Comparison of ENCODE assay signal across 8 cellular contexts in genomic region chr19:39997595-39998216, GRCh38. TPM values are rescaled to one million over a fixed set of nuclear protein-coding genes. Genes with fewer than 3 reads are reported as not detected.
DNase-seq lines count a peak whose midpoint lies in the region; ATAC-seq, FAIRE-seq and TF ChIP-seq lines count a peak whose summit lies in the region.

No MANE protein-coding gene starts in this region.

- POLR2A ChIA-PET in RWPE1 (lab: Yijun Ruan, JAX; ENCODE audit: low non-redundant PET): no interaction called here

- no peak overlapping the region for H3K4ac ChIP-seq in trophoblast cell (ENCODE audit: low read depth, low read length)

- peak; percentile 56 for FAIRE-seq in GM12891 (lab: Jason Lieb, UNC)

- no peak overlapping the region for H2AFZ ChIP-seq in trophoblast cell (ENCODE audit: insufficient read depth, low read length, poor library complexity)

- H2BK5ac ChIP-seq in trophoblast cell (ENCODE audit: low read depth, low read length, poor library complexity): no peak overlapping the region

- ATAC-seq in HG03135 (IDR thresholded peaks at IDR 0.05; ENCODE audit: unreplicated experiment): no peak

- no peak overlapping the region for H2BK12ac ChIP-seq in trophoblast cell (ENCODE audit: low read length)

- peaks cover 8% of the 10 kb centered on the region for H3K36me3 Mint-ChIP-seq in endodermal cell (ENCODE audit: low read depth)

- H3K9me3 ChIP-seq in endodermal cell (ENCODE audit: control insufficient read depth, low read length) (peaks cover 28% of the 10 kb centered on the region), trophoblast cell (ENCODE audit: insufficient read depth, low read depth, low read length) (peaks cover 8% of the 10 kb centered on the region)

- no peak overlapping the region for H3K14ac ChIP-seq in trophoblast cell (ENCODE audit: low read length)

- H3K27ac ChIP-seq in RWPE1 (peak overlapping the region; percentile 77), endodermal cell (ENCODE audit: low read depth, low read length) (no peak overlapping the region), trophoblast cell (ENCODE audit: low read depth, low read length) (no peak overlapping the region)

- peak overlapping the region; percentile 86 for H3K27ac Mint-ChIP-seq in endodermal cell

- H3K79me2 ChIP-seq in trophoblast cell (ENCODE audit: control insufficient read depth, insufficient read depth, low read length, poor library complexity): peaks cover 6% of the 10 kb centered on the region

- H3K4me1 Mint-ChIP-seq in endodermal cell: peaks cover 8% of the 10 kb centered on the region

- no peak overlapping the region for H4K8ac ChIP-seq in trophoblast cell (ENCODE audit: low read depth, low read length)

- H3K4me3 Mint-ChIP-seq in endodermal cell: peak overlapping the region; percentile 84

- no peak overlapping the region for H3K23ac ChIP-seq in trophoblast cell (ENCODE audit: low read length)

- DNase-seq in GM12891 (ENCODE audit: insufficient read length, low spot score) (no peak), RWPE1 (ENCODE audit: low spot score) (no peak), endodermal cell (no peak), trophoblast cell (peak; percentile 37 to 45), COR-L47 (lab: John Stamatoyannopoulos, UW) (no peak), NCI-H446 (lab: John Stamatoyannopoulos, UW) (no peak)
- DNase-seq in NK-92 treated with Interleukin-12 subunit alpha and Interleukin-12 subunit beta, amount 100 ng/mL, for 24 hours (lab: John Stamatoyannopoulos, UW): no peak

- H3K9ac ChIP-seq in endodermal cell (ENCODE audit: extremely low read depth, low read length, poor library complexity, severe bottlenecking) (no peak overlapping the region), trophoblast cell (ENCODE audit: low read length) (no peak overlapping the region)

- H3K4me1 ChIP-seq in endodermal cell (ENCODE audit: control insufficient read depth, insufficient read depth, low read length) (no peaks in the 10 kb centered on the region), trophoblast cell (ENCODE audit: control insufficient read depth in 1 of 2, insufficient read depth in 2 of 2, low read length in 2 of 2) (peaks cover 6 to 7% of the 10 kb centered on the region in 2 experiments)

- CTCF ChIA-PET in RWPE1 (lab: Yijun Ruan, JAX): no interaction called here

- H3K4me3 ChIP-seq in endodermal cell (ENCODE audit: low read length) (peak overlapping the region; percentile 92), trophoblast cell (ENCODE audit: low read depth, low read length) (no peak overlapping the region)

- H3K27me3 ChIP-seq in endodermal cell (ENCODE audit: control insufficient read depth, insufficient read depth, low read length, poor library complexity, severe bottlenecking) (no peaks in the 10 kb centered on the region), trophoblast cell (ENCODE audit: insufficient read depth, low read length) (no peaks in the 10 kb centered on the region)

- peak overlapping the region; percentile 78 for H3K4me2 ChIP-seq in trophoblast cell (ENCODE audit: low read length)

- peaks cover 28% of the 10 kb centered on the region for H3K9me3 Mint-ChIP-seq in endodermal cell

- no peak overlapping the region for H4K91ac ChIP-seq in trophoblast cell (ENCODE audit: low read depth, low read length)

- no peak overlapping the region for H2AK5ac ChIP-seq in trophoblast cell (ENCODE audit: low read length)

- whole genome bisulfite sequencing in endodermal cell (ENCODE audit: insufficient coverage in 1 of 2, insufficient read length in 1 of 2), 2 experiments: 87 to 88% methylated on average over 5 to 8 of the region's 8 CpGs
- WGBS in trophoblast cell (ENCODE audit: extremely low coverage, insufficient coverage, insufficient read length): no CpG with 5 or more reads among the region's 8 CpGs

- peaks cover 7% of the 10 kb centered on the region for H3K79me1 ChIP-seq in trophoblast cell (ENCODE audit: low read length)

- no peak overlapping the region for H2BK120ac ChIP-seq in trophoblast cell (ENCODE audit: insufficient read depth, low read length, poor library complexity)

- TF ChIP-seq POLR2A in GM12891 (IDR thresholded peaks at IDR 0.05; ENCODE audit: low read depth, low read length): no peak

- H3K36me3 ChIP-seq in endodermal cell (ENCODE audit: control insufficient read depth, insufficient read depth, low read length): no peaks in the 10 kb centered on the region
- peaks cover 3 to 4% of the 10 kb centered on the region in 2 experiments for H3K36me3 ChIP-seq in trophoblast cell (ENCODE audit: control insufficient read depth in 1 of 2, insufficient read depth in 2 of 2, low read length in 2 of 2)

- H3K18ac ChIP-seq in trophoblast cell (ENCODE audit: low read length): no peak overlapping the region

- no peak for TF ChIP-seq CTCF in RWPE1 (conservative IDR thresholded peaks at IDR 0.05; ENCODE audit: low read depth)
- TF ChIP-seq CTCF in endodermal cell (conservative IDR thresholded peaks at IDR 0.05): no peak

- H3K27me3 Mint-ChIP-seq in endodermal cell (ENCODE audit: insufficient read depth): no peaks in the 10 kb centered on the region

- no peak overlapping the region for H4K12ac ChIP-seq in trophoblast cell (ENCODE audit: low read depth, low read length)

TF ChIP-seq in GM12891, 5 proteins besides CTCF, POLR2A, EP300 and RAD21:
- TF ChIP-seq POLR2AphosphoS5 (IDR thresholded peaks at IDR 0.05; ENCODE audit: low read depth, low read length) (no peak), POU2F2 (IDR thresholded peaks at IDR 0.05; ENCODE audit: low read depth, low read length) (no peak), PAX5 (IDR thresholded peaks at IDR 0.05; ENCODE audit: insufficient read depth, low read length, severe bottlenecking) (no peak), SPI1 (IDR thresholded peaks at IDR 0.05; ENCODE audit: low read depth, low read length) (no peak), TAF1 (IDR thresholded peaks at IDR 0.05; ENCODE audit: low read depth, low read length) (no peak)

RNA-seq across cellular contexts. Expression of gene ZNF546, which starts 0.8 kb away (rescaled TPM):
- polyA plus RNA-seq in GM12891 (2012; ENCODE audit: low read depth, missing spikeins): 1.0 TPM
- total RNA-seq in endodermal cell: 1 to 10 TPM; 2.5 to 4.6 TPM
- 2.4 TPM for polyA plus RNA-seq in endodermal cell (2013, experiment 1 of 2)
- polyA plus RNA-seq in endodermal cell (2013, experiment 2 of 2): 2.0 TPM
- 0.33 and 0.53 TPM in 2 replicates for polyA plus RNA-seq in trophoblast cell (2013)

RNA-seq across cellular contexts. Expression of gene PSMC4, which starts 26.7 kb away (rescaled TPM):
- 83.2 TPM for polyA plus RNA-seq in GM12891 (2012; ENCODE audit: low read depth, missing spikeins)
- total RNA-seq in endodermal cell: 10 to 100 TPM; 88.9 to 96.9 TPM
- polyA plus RNA-seq in endodermal cell (2013, experiment 1 of 2): 90.4 TPM
- polyA plus RNA-seq in endodermal cell (2013, experiment 2 of 2): 90.5 TPM
- 163 and 169 TPM in 2 replicates for polyA plus RNA-seq in trophoblast cell (2013)

RNA-seq across cellular contexts. Expression of gene ZNF780B, which starts 58.3 kb away (rescaled TPM):
- polyA plus RNA-seq in GM12891 (2012; ENCODE audit: low read depth, missing spikeins): 11.8 TPM
- 10 to 100 TPM; 24.7 to 30.5 TPM for total RNA-seq in endodermal cell
- polyA plus RNA-seq in endodermal cell (2013, experiment 1 of 2): 6.6 TPM
- 6.9 TPM for polyA plus RNA-seq in endodermal cell (2013, experiment 2 of 2)
- 5.9 and 6.1 TPM in 2 replicates for polyA plus RNA-seq in trophoblast cell (2013)

Comparison
In these comparisons a context has a peak if more than half of its experiments do, and no peak if none do; other contexts are left out.
1. DNase-seq: peak in trophoblast cell (2 of 2); none in GM12891 (single experiment), RWPE1 (single experiment), endodermal cell (single experiment), NK-92 treated with Interleukin-12 subunit alpha and Interleukin-12 subunit beta, amount 100 ng/mL, for 24 hours (single experiment), COR-L47 (single experiment) and NCI-H446 (0 of 2).